Comparison of ENCODE assay signal across 14 cellular contexts in genomic region chr3:71944482-71944881, GRCh38.
"Had no signal": no experiment of that assay in that cellular context is flagged by ENCODE, and none has a peak within 500 bp of the region (broad histone marks: within the 10 kb centered on the region; RNA-seq: fewer than 3 reads in every experiment).

No MANE protein-coding gene starts in this region.

- H3K9me3 ChIP-seq: ascending aorta, esophagus muscularis mucosa, lower lobe of right lung, ovary, testis, upper lobe of right lung had no signal

- H3K27ac ChIP-seq: ascending aorta, esophagus muscularis mucosa, lower lobe of right lung, ovary, testis, upper lobe of right lung, WERI-Rb-1 had no signal

- H3K36me3 ChIP-seq: ascending aorta, esophagus muscularis mucosa, lower lobe of right lung, ovary, upper lobe of right lung, WERI-Rb-1 had no signal

- DNase-seq: activated CD4-positive, alpha-beta T cell treated with anti-CD3 and anti-CD28 coated beads for 4 hours; activated CD8-positive, alpha-beta T cell treated with anti-CD3 and anti-CD28 coated beads, Interleukin-2, amount 10 ng/mL, durations not matched to agents 7 days and 5 days; activated naive CD4-positive, alpha-beta T cell; hypothalamus; left cardiac atrium; lower lobe of right lung; ovary; stimulated activated CD4-positive, alpha-beta T cell treated with anti-CD3 and anti-CD28 coated beads, Interleukin-4, amount 100 ng/mL, for 1 hour; stimulated activated CD8-positive, alpha-beta memory T cell treated with anti-CD3 and anti-CD28 coated beads, Interleukin-4, amount 100 ng/mL, for 48 hours; testis; upper lobe of right lung; WERI-Rb-1 had no signal

- H3K4me1 ChIP-seq: ascending aorta, esophagus muscularis mucosa, lower lobe of right lung, testis, upper lobe of right lung had no signal

- H3K4me3 ChIP-seq: ascending aorta, esophagus muscularis mucosa, lower lobe of right lung, ovary, testis, upper lobe of right lung had no signal
